In genomic region chr3:23202921-23203650, GRCh38 we compare ENCODE assay signal across 8 cellular contexts. TPM values are rescaled to one million over a fixed set of nuclear protein-coding genes. Genes with fewer than 3 reads are reported as not detected.
DNase-seq lines count a peak whose midpoint lies in the region; ATAC-seq and TF ChIP-seq lines count a peak whose summit lies in the region.

TSS of gene UBE2E2 (plus strand) at chr3:23203327.

- H3K9ac ChIP-seq in duodenal mucosa (ENCODE audit: low read depth in 1 of 2, low read length in 2 of 2) = peak within 1 kb of the TSS; percentile 69 to 86
- H3K9ac ChIP-seq in liver (ENCODE audit: low read depth in 1 of 2, low read length in 2 of 2) = peak within 1 kb of the TSS; percentile 62 to 76

- H3K4me1 Mint-ChIP-seq in activated CD4-positive, alpha-beta T cell treated with anti-CD3 and anti-CD28 coated beads, Interleukin-2, amount 10 ng/mL, durations not matched to agents 24 days and 14 days = peaks cover 24% of the 10 kb centered on the region

- intact Hi-C loops in activated CD4-positive, alpha-beta T cell treated with anti-CD3 and anti-CD28 coated beads, Interleukin-2, amount 10 ng/mL, durations not matched to agents 24 days and 14 days (cut with micrococcal nuclease) = loop anchor here (1.0 to 5.0 kb wide), 2 partner anchors 604 to 714 kb away; partner anchors contain the start of genes RPL15 and UBE2E1

- H3K27me3 Mint-ChIP-seq in activated CD4-positive, alpha-beta T cell treated with anti-CD3 and anti-CD28 coated beads, Interleukin-2, amount 10 ng/mL, durations not matched to agents 24 days and 14 days = peaks cover 48% of the 10 kb centered on the region

- H3K4me3 ChIP-seq in duodenal mucosa (ENCODE audit: low read depth in 1 of 2, low read length in 2 of 2) (peak within 1 kb of the TSS; percentile 83 to 85), liver (ENCODE audit: low read depth in 1 of 3, low read length in 3 of 3) (peak within 1 kb of the TSS; percentile 69 to 92 (median 90))

- peaks cover 4% of the 10 kb centered on the region for H3K9me3 Mint-ChIP-seq in activated CD4-positive, alpha-beta T cell treated with anti-CD3 and anti-CD28 coated beads, Interleukin-2, amount 10 ng/mL, durations not matched to agents 24 days and 14 days

- TF ChIP-seq CTCF in liver (IDR thresholded peaks at IDR 0.05; ENCODE audit: low read depth, low read length, missing input control) = no peak

- H3K27ac ChIP-seq in duodenal mucosa (ENCODE audit: low read depth, low read length) (peak within 1 kb of the TSS; percentile 7), liver (ENCODE audit: low read depth in 1 of 2, low read length in 2 of 2) (peak within 1 kb of the TSS; percentile 91 to 92)

- H3K36me3 ChIP-seq in duodenal mucosa (ENCODE audit: control insufficient read depth in 1 of 2, insufficient read depth in 2 of 2, low read length in 2 of 2) = no peaks in the 10 kb centered on the region
- H3K36me3 ChIP-seq in liver (ENCODE audit: control insufficient read depth in 4 of 4, insufficient read depth in 3 of 4, low read depth in 1 of 4, low read length in 3 of 4) = no peaks in the 10 kb centered on the region

- DNase-seq in NCI-H1694 treated with DMSO at 0.1 percent for 48 hours (lab: John Stamatoyannopoulos, UW) = peak; percentile 3
- no peak for DNase-seq in NCI-H1694 (lab: John Stamatoyannopoulos, UW)
- peak; percentile 14 for DNase-seq in NCI-H146 treated with DMSO at 0.1 percent for 48 hours (lab: John Stamatoyannopoulos, UW; ENCODE audit: unreplicated experiment)
- DNase-seq in activated CD4-positive, alpha-beta T cell treated with anti-CD3 and anti-CD28 coated beads, Interleukin-2, amount 10 ng/mL, durations not matched to agents 24 days and 14 days = peak; percentile 86
- peak; percentile 68 for DNase-seq in stimulated activated CD4-positive, alpha-beta T cell treated with anti-CD3 and anti-CD28 coated beads, Interleukin-4, amount 100 ng/mL, for 1 hour

- H3K27ac Mint-ChIP-seq in activated CD4-positive, alpha-beta T cell treated with anti-CD3 and anti-CD28 coated beads, Interleukin-2, amount 10 ng/mL, durations not matched to agents 24 days and 14 days = peak within 1 kb of the TSS; percentile 93

- TF ChIP-seq RAD21 in liver (IDR thresholded peaks at IDR 0.05) = peak in 1 of 2 donors; percentile 2

- peak; percentile 69 for ATAC-seq in HG02763 (IDR thresholded peaks at IDR 0.05; ENCODE audit: unreplicated experiment)

- H3K27me3 ChIP-seq in duodenal mucosa (ENCODE audit: control insufficient read depth in 1 of 2, insufficient read depth in 2 of 2, low read length in 2 of 2) (peaks cover 4 to 8% of the 10 kb centered on the region in 2 donors), liver (ENCODE audit: control insufficient read depth in 4 of 4, insufficient read depth in 4 of 4, low read length in 3 of 4) (no peaks in the 10 kb centered on the region)

- H3K9me3 ChIP-seq in duodenal mucosa (ENCODE audit: control insufficient read depth in 1 of 2, low read length in 2 of 2) = no peaks in the 10 kb centered on the region
- no peaks in the 10 kb centered on the region for H3K9me3 ChIP-seq in liver (ENCODE audit: control insufficient read depth in 4 of 4, low read length in 3 of 4)

- under 1% methylated on average over 99 of the region's 99 CpGs for WGBS in liver

- H3K4me3 Mint-ChIP-seq in activated CD4-positive, alpha-beta T cell treated with anti-CD3 and anti-CD28 coated beads, Interleukin-2, amount 10 ng/mL, durations not matched to agents 24 days and 14 days = peak within 1 kb of the TSS; percentile 95

- peaks cover 3% of the 10 kb centered on the region for H3K36me3 Mint-ChIP-seq in activated CD4-positive, alpha-beta T cell treated with anti-CD3 and anti-CD28 coated beads, Interleukin-2, amount 10 ng/mL, durations not matched to agents 24 days and 14 days (ENCODE audit: low read depth)

- peaks cover 0 to 11% of the 10 kb centered on the region in 2 donors for H3K4me1 ChIP-seq in duodenal mucosa (ENCODE audit: control insufficient read depth in 1 of 2, insufficient read depth in 2 of 2, low read length in 2 of 2)
- peaks cover 3 to 15% (median 13%) of the 10 kb centered on the region in 4 donors for H3K4me1 ChIP-seq in liver (ENCODE audit: control insufficient read depth in 4 of 4, insufficient read depth in 4 of 4, low read length in 3 of 4)

TF ChIP-seq in liver, 16 proteins besides CTCF, POLR2A, EP300 and RAD21:
- no peak for TF ChIP-seq ZBTB33 (IDR thresholded peaks at IDR 0.05)
- no peak for TF ChIP-seq REST (IDR thresholded peaks at IDR 0.05)
- no peak for TF ChIP-seq HNF4A (conservative IDR thresholded peaks at IDR 0.05)
- TF ChIP-seq TAF1 (conservative IDR thresholded peaks at IDR 0.05) = no peak
- no peak for TF ChIP-seq MAX (IDR thresholded peaks at IDR 0.05)
- TF ChIP-seq FOXA2 (IDR thresholded peaks at IDR 0.05) = no peak
- TF ChIP-seq YY1 (IDR thresholded peaks at IDR 0.05) = no peak
- TF ChIP-seq SP1 (IDR thresholded peaks at IDR 0.05) = no peak
- no peak for TF ChIP-seq HNF4G (IDR thresholded peaks at IDR 0.05)
- TF ChIP-seq GABPA (IDR thresholded peaks at IDR 0.05 in 1 of 2, conservative IDR thresholded peaks at IDR 0.05 in 1 of 2) = no peak
- TF ChIP-seq ATF3 (IDR thresholded peaks at IDR 0.05) = no peak
- no peak for TF ChIP-seq FOXA1 (IDR thresholded peaks at IDR 0.05)
- no peak for TF ChIP-seq JUND (IDR thresholded peaks at IDR 0.05)
- no peak for TF ChIP-seq RXRA (IDR thresholded peaks at IDR 0.05)
- TF ChIP-seq NR2F2 (IDR thresholded peaks at IDR 0.05) = no peak
- TF ChIP-seq EGR1 (IDR thresholded peaks at IDR 0.05; ENCODE audit: low read depth in 2 of 2) = no peak

RNA-seq across cellular contexts. Expression of gene UBE2E2, which starts in this region (rescaled TPM):
- total RNA-seq in activated CD4-positive, alpha-beta T cell treated with anti-CD3 and anti-CD28 coated beads, Interleukin-2, amount 10 ng/mL, durations not matched to agents 24 days and 14 days = 8.0 and 13.8 TPM in 2 replicates
- total RNA-seq in liver = 10 to 100 TPM; 10.5 to 27.8 TPM
- 10 to 100 TPM in 1 of 2 donors, 1 to 10 TPM in 1; 9.0 to 23.0 TPM for polyA plus RNA-seq in liver
